ENCODE assay signal across 10 cellular contexts in genomic region chr5:35811108-35811741, GRCh38. TPM values are rescaled to one million over a fixed set of nuclear protein-coding genes. Genes with fewer than 3 reads are reported as not detected.
DNase-seq lines count a peak whose midpoint lies in the region; ATAC-seq and TF ChIP-seq lines count a peak whose summit lies in the region.
"Had no signal": no experiment of that assay in that cellular context is flagged by ENCODE, and none has a peak within 500 bp of the region (broad histone marks: within the 10 kb centered on the region; RNA-seq: fewer than 3 reads in every experiment).

No MANE protein-coding gene starts in this region.

- peak; percentile 12 to 87 (median 74) for DNase-seq in CD8-positive, alpha-beta memory T cell
- DNase-seq in IMR-90: peak; percentile 47
- peak; percentile 53 to 59 for DNase-seq in activated T-cell treated with anti-CD3 and anti-CD28 coated beads, Interleukin-2, amount 50 U/mL, for 72 hours
- DNase-seq in naive thymus-derived CD8-positive, alpha-beta T cell: peak in 5 of 10 donors; percentile 31 to 87 (median 77)
- no peak for DNase-seq in hippocampal formation (lab: John Stamatoyannopoulos, UW)
- DNase-seq: NCI-H187 had no signal

- CTCF ChIA-PET in CD8-positive, alpha-beta memory T cell (lab: Charles Lee): interaction anchor here (0.7 to 3.8 kb wide), 12 partner anchors 8 to 883 kb away, joined by 3 to 23 read pairs (median 5); partner anchors contain the start of gene IL7R
- CTCF ChIA-PET in IMR-90 (lab: Yijun Ruan, JAX): no interaction called here

- H3K4me2 ChIP-seq in IMR-90 (ENCODE audit: low read depth, low read length): no peak overlapping the region

- H3K27ac Mint-ChIP-seq in CD8-positive, alpha-beta memory T cell: peak overlapping the region; percentile 91 to 100 (median 98)
- H3K27ac Mint-ChIP-seq in activated T-cell treated with anti-CD3 and anti-CD28 coated beads, Interleukin-2, amount 50 U/mL, for 72 hours: peak overlapping the region; percentile 97
- H3K27ac Mint-ChIP-seq in naive thymus-derived CD8-positive, alpha-beta T cell: peak overlapping the region; percentile 88 to 99 (median 96)

- no peak overlapping the region for H2AK9ac ChIP-seq in IMR-90 (replicated peaks; ENCODE audit: low read depth, low read length, poor library complexity)

- H3K27me3 Mint-ChIP-seq in CD8-positive, alpha-beta memory T cell: no peaks in the 10 kb centered on the region
- H3K27me3 Mint-ChIP-seq in activated T-cell treated with anti-CD3 and anti-CD28 coated beads, Interleukin-2, amount 50 U/mL, for 72 hours (ENCODE audit: low read depth): no peaks in the 10 kb centered on the region
- no peaks in the 10 kb centered on the region for H3K27me3 Mint-ChIP-seq in naive thymus-derived CD8-positive, alpha-beta T cell

- intact Hi-C loops in IMR-90 (cut with micrococcal nuclease): no loop called here

- no peak overlapping the region for H3K4me3 ChIP-seq in CD8-positive, alpha-beta memory T cell (ENCODE audit: low read length)
- H3K4me3 ChIP-seq in IMR-90 (ENCODE audit: insufficient read depth, low read depth, low read length): no peak overlapping the region

- POLR2A ChIA-PET in CD8-positive, alpha-beta memory T cell (lab: Charles Lee): interaction anchor here (0.9 to 2.7 kb wide), 9 partner anchors 9 to 114 kb away, joined by 3 to 30 read pairs (median 7); partner anchors contain the start of gene IL7R
- POLR2A ChIA-PET in IMR-90 (lab: Charles Lee; ENCODE audit: unreplicated experiment): no interaction called here
- POLR2A ChIA-PET in naive thymus-derived CD8-positive, alpha-beta T cell (lab: Charles Lee): interaction anchor here (0.7 to 6.1 kb wide), 10 partner anchors 10 to 71 kb away, joined by 3 to 100 read pairs (median 4); partner anchors contain the start of gene IL7R

- H3K4me1 Mint-ChIP-seq in CD8-positive, alpha-beta memory T cell: peaks cover 52 to 68% (median 55%) of the 10 kb centered on the region in 3 donors
- peaks cover 67% of the 10 kb centered on the region for H3K4me1 Mint-ChIP-seq in activated T-cell treated with anti-CD3 and anti-CD28 coated beads, Interleukin-2, amount 50 U/mL, for 72 hours (ENCODE audit: low read depth)
- H3K4me1 Mint-ChIP-seq in naive thymus-derived CD8-positive, alpha-beta T cell: peaks cover 19 to 68% (median 48%) of the 10 kb centered on the region in 4 donors

- H3K14ac ChIP-seq in IMR-90 (replicated peaks; ENCODE audit: low read depth, low read length): no peak overlapping the region

- H3K4me1 ChIP-seq in CD8-positive, alpha-beta memory T cell (ENCODE audit: insufficient read depth, low read length): peaks cover 80% of the 10 kb centered on the region
- H3K4me1 ChIP-seq in IMR-90 (ENCODE audit: control insufficient read depth, insufficient read depth, low read length): peaks cover 3% of the 10 kb centered on the region

- peaks cover 1 to 9% (median 7%) of the 10 kb centered on the region in 3 donors for H3K36me3 Mint-ChIP-seq in CD8-positive, alpha-beta memory T cell
- peaks cover 3 to 4% of the 10 kb centered on the region in 2 donors for H3K36me3 Mint-ChIP-seq in activated T-cell treated with anti-CD3 and anti-CD28 coated beads, Interleukin-2, amount 50 U/mL, for 72 hours (ENCODE audit: insufficient read depth in 2 of 2)
- H3K36me3 Mint-ChIP-seq in naive thymus-derived CD8-positive, alpha-beta T cell: peaks cover 0 to 2% (median 0%) of the 10 kb centered on the region in 3 donors

- no peaks in the 10 kb centered on the region for H3K9me1 ChIP-seq in IMR-90 (ENCODE audit: insufficient read depth, low read length)

- H3K9me3 ChIP-seq in CD8-positive, alpha-beta memory T cell (ENCODE audit: low read length): no peaks in the 10 kb centered on the region
- H3K9me3 ChIP-seq in IMR-90 (ENCODE audit: control insufficient read depth, insufficient read depth, low read length): no peaks in the 10 kb centered on the region

- H2BK5ac ChIP-seq in IMR-90 (ENCODE audit: low read depth, low read length, poor library complexity, severe bottlenecking): no peak overlapping the region

- H3K56ac ChIP-seq in IMR-90 (ENCODE audit: extremely low read depth, insufficient read depth, low read length): no peak overlapping the region

- no peak overlapping the region for H2BK120ac ChIP-seq in IMR-90 (ENCODE audit: low read depth, low read length)

- H2AK5ac ChIP-seq in IMR-90 (ENCODE audit: low read depth, low read length): no peak overlapping the region

- H3K4me3 Mint-ChIP-seq in CD8-positive, alpha-beta memory T cell: peak overlapping the region; percentile 54 to 82 (median 79)
- H3K4me3 Mint-ChIP-seq in activated T-cell treated with anti-CD3 and anti-CD28 coated beads, Interleukin-2, amount 50 U/mL, for 72 hours: peak overlapping the region; percentile 63 to 76
- H3K4me3 Mint-ChIP-seq in naive thymus-derived CD8-positive, alpha-beta T cell: peak overlapping the region in 9 of 10 donors; percentile 41 to 87 (median 72)

- no peak overlapping the region for H2BK15ac ChIP-seq in IMR-90 (ENCODE audit: low read depth, low read length)

- no peak overlapping the region for H4K5ac ChIP-seq in IMR-90 (ENCODE audit: low read depth, low read length)

- H3K9me3 Mint-ChIP-seq in CD8-positive, alpha-beta memory T cell: no peaks in the 10 kb centered on the region
- peaks cover 0 to 2% of the 10 kb centered on the region in 2 donors for H3K9me3 Mint-ChIP-seq in activated T-cell treated with anti-CD3 and anti-CD28 coated beads, Interleukin-2, amount 50 U/mL, for 72 hours
- H3K9me3 Mint-ChIP-seq in naive thymus-derived CD8-positive, alpha-beta T cell: no peaks in the 10 kb centered on the region

- H3K27me3 ChIP-seq in CD8-positive, alpha-beta memory T cell (ENCODE audit: insufficient read depth, low read length, poor library complexity, severe bottlenecking): no peaks in the 10 kb centered on the region
- H3K27me3 ChIP-seq in IMR-90 (ENCODE audit: control insufficient read depth, insufficient read depth, low read length): no peaks in the 10 kb centered on the region

- no peak overlapping the region for H3K23ac ChIP-seq in IMR-90 (ENCODE audit: low read depth, low read length)

- ATAC-seq in IMR-90 (ENCODE audit: low read depth): peak; percentile 37; the same call in 1 of the 2 replicates
- ATAC-seq in activated T-cell treated with anti-CD3 and anti-CD28 coated beads, Interleukin-2, amount 50 U/mL, for 72 hours (replicated peaks in 1 of 2): peak; percentile 68 to 79
- peak; percentile 75 to 84 for ATAC-seq in naive thymus-derived CD8-positive, alpha-beta T cell
- no peak for ATAC-seq in esophagus mucosa
- no peak for ATAC-seq in HG03025 (IDR thresholded peaks at IDR 0.05; ENCODE audit: low FRiP score, unreplicated experiment)
- ATAC-seq: HepG2 had no signal

- H3K79me1 ChIP-seq in IMR-90 (ENCODE audit: low read depth in 1 of 2, low read length in 2 of 2): no peaks in the 10 kb centered on the region

- H3K9ac ChIP-seq in IMR-90 (ENCODE audit: low read depth, low read length): no peak overlapping the region

- no peak for TF ChIP-seq RAD21 in IMR-90 (IDR thresholded peaks at IDR 0.05; ENCODE audit: low read length)

- peak overlapping the region; percentile 88 for H3K27ac ChIP-seq in CD8-positive, alpha-beta memory T cell (ENCODE audit: low read depth, low read length)
- no peak overlapping the region for H3K27ac ChIP-seq in IMR-90 (ENCODE audit: insufficient read depth, low read length)

- BruUV-seq in IMR-90 (replicated peaks; lab: Mats Ljungman, UMichigan): no TSS peak

- no peaks in the 10 kb centered on the region for H4K20me1 ChIP-seq in IMR-90 (ENCODE audit: insufficient read depth, low read length)

- 100% methylated on average over 1 of the region's 3 CpGs; no CpG with 5 or more reads in 1 of the 2 experiments for WGBS in IMR-90 (ENCODE audit: extremely low coverage in 2 of 2, insufficient read length in 1 of 2), 2 experiments

- no peak overlapping the region for H3K18ac ChIP-seq in IMR-90 (ENCODE audit: low read depth, low read length)

- TF ChIP-seq CTCF in IMR-90 (conservative IDR thresholded peaks at IDR 0.05; ENCODE audit: low read depth, low read length): no peak

- H4K91ac ChIP-seq in IMR-90 (ENCODE audit: insufficient read depth, low read depth, low read length): no peak overlapping the region

- TF ChIP-seq POLR2A in IMR-90 (IDR thresholded peaks at IDR 0.05; ENCODE audit: low read depth, low read length): no peak

- dilution Hi-C loops in IMR-90 (cut with HindIII; ENCODE audit: low sequenced_read_pairs, unreplicated experiment): no loop called here

- in situ Hi-C loops in IMR-90 (cut with MboI; ENCODE audit: low sequenced_read_pairs): no loop called here

- H2AFZ ChIP-seq in IMR-90 (replicated peaks; ENCODE audit: low read length, poor library complexity): no peak overlapping the region

- H4K8ac ChIP-seq in IMR-90 (ENCODE audit: low read depth in 2 of 2, low read length in 2 of 2): no peak overlapping the region

- H3K36me3 ChIP-seq in CD8-positive, alpha-beta memory T cell (ENCODE audit: insufficient read depth, low read length): no peaks in the 10 kb centered on the region
- H3K36me3 ChIP-seq in IMR-90 (ENCODE audit: control insufficient read depth, insufficient read depth, low read length): no peaks in the 10 kb centered on the region

- no peak overlapping the region for H3K4ac ChIP-seq in IMR-90 (ENCODE audit: low read depth, low read length)

- H2BK20ac ChIP-seq in IMR-90 (ENCODE audit: low read depth, low read length): no peak overlapping the region

TF ChIP-seq in IMR-90, 13 proteins besides CTCF, POLR2A, EP300 and RAD21:
- no peak for TF ChIP-seq CEBPB (IDR thresholded peaks at IDR 0.05; ENCODE audit: low read depth, low read length)
- TF ChIP-seq FOS (IDR thresholded peaks at IDR 0.05; ENCODE audit: low read depth, low read length): no peak
- TF ChIP-seq BHLHE40 (IDR thresholded peaks at IDR 0.05; ENCODE audit: low read depth, low read length): no peak
- TF ChIP-seq NFE2L2 (IDR thresholded peaks at IDR 0.05; ENCODE audit: low read depth, low read length): no peak
- no peak for TF ChIP-seq SMC3 (IDR thresholded peaks at IDR 0.05; ENCODE audit: low read depth, low read length)

RNA-seq across cellular contexts. Expression of gene IL7R, which starts 45.5 kb away (rescaled TPM):
- total RNA-seq in CD8-positive, alpha-beta memory T cell: 100 to 1,000 TPM; 272 to 289 TPM
- polyA plus RNA-seq in CD8-positive, alpha-beta memory T cell: 761 TPM
- total RNA-seq in IMR-90 (2012; rRNA removed) (56.9 and 71.7 TPM in 2 replicates), esophagus mucosa (1.7 TPM)
- 39.0 and 40.7 TPM in 2 replicates for polyA plus RNA-seq in IMR-90 (2012; rRNA removed)
- polyA plus RNA-seq in IMR-90 (2012; cell fraction: cytosol; rRNA removed): 12.9 and 32.4 TPM in 2 replicates
- polyA plus RNA-seq in IMR-90 (2012; cell fraction: nucleus; rRNA removed; ENCODE audit: low replicate concordance): 7.9 and 30.3 TPM in 2 replicates
- total RNA-seq in activated T-cell treated with anti-CD3 and anti-CD28 coated beads, Interleukin-2, amount 50 U/mL, for 72 hours: 100 to 1,000 TPM; 102 to 143 TPM
- 1,000 to 10,000 TPM; 1,319 to 1,437 TPM for total RNA-seq in naive thymus-derived CD8-positive, alpha-beta T cell
- 100 to 1,000 TPM; 569 to 668 (median 661) TPM for polyA plus RNA-seq in naive thymus-derived CD8-positive, alpha-beta T cell
- total RNA-seq: H1, HepG2 had no signal
- polyA plus RNA-seq: H1, HepG2 had no signal

Comparison
In these comparisons a context has a peak if more than half of its experiments do, and no peak if none do; other contexts are left out.
1. DNase-seq: peak in CD8-positive, alpha-beta memory T cell (5 of 5), IMR-90 (single experiment) and activated T-cell treated with anti-CD3 and anti-CD28 coated beads, Interleukin-2, amount 50 U/mL, for 72 hours (2 of 2); none in hippocampal formation (0 of 2).
2. ATAC-seq: peak in IMR-90 (single experiment), activated T-cell treated with anti-CD3 and anti-CD28 coated beads, Interleukin-2, amount 50 U/mL, for 72 hours (2 of 2) and naive thymus-derived CD8-positive, alpha-beta T cell (2 of 2); none in esophagus mucosa (single experiment) and HG03025 (single experiment).
3. RNA of gene IL7R, which starts 45.5 kb away (total RNA-seq): 1,319 to 1,437 TPM in naive thymus-derived CD8-positive, alpha-beta T cell, 272 to 289 TPM in CD8-positive, alpha-beta memory T cell, 102 to 143 TPM in activated T-cell treated with anti-CD3 and anti-CD28 coated beads, Interleukin-2, amount 50 U/mL, for 72 hours and 56.9 to 71.7 TPM in IMR-90; 1.7 TPM in esophagus mucosa (single experiment); every median in the first group is over 10 times any median in the second.
4. Peak in every context shown above with its lines, with median percentiles within 50 percentile points of each other: H3K27ac Mint-ChIP-seq and H3K4me3 Mint-ChIP-seq.